1 cellular context compared by ENCODE assay signal in the genomic region with DNA sequence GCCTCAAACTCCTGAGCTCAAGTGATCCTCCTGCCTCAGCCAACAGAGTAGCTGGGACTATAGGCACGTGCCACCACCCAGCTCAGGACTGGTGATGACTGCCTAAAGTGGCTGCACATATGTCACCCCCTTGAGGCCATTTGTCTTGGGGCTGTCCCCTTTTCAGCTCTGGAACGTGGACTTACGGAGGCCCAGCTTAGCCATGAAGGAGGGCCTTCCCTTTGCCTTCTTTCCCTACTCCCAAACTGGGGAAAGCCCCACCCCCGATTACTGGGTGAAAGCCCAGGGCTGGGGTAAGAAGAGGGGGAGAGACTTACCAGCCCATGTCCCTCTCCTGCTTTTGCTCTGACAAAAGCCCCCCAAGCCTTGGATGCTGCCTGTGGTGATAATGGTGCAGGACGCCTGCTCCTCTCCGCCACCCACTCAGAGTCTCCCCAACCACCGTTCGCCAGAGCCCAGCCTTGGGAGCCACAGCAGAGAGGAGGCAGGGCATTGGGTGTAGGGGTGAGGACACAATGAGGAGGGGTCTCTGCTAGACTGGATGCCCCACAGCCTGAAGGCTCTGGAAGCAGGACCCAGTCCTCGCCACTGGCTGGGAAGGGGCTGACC.
TF ChIP-seq lines count a peak whose summit lies in the region.

No MANE protein-coding gene starts in this region.

TF ChIP-seq in H1, 55 proteins besides CTCF, POLR2A, EP300 and RAD21:
- TF ChIP-seq SRF (IDR thresholded peaks at IDR 0.05; ENCODE audit: low read depth, low read length) (no peak), SIN3A (conservative IDR thresholded peaks at IDR 0.05 in 1 of 2, IDR thresholded peaks at IDR 0.05 in 1 of 2; ENCODE audit: low read depth in 1 of 2, low read length in 2 of 2) (no peak), SIRT6 (IDR thresholded peaks at IDR 0.05; ENCODE audit: low read length) (no peak), TAF7 (optimal IDR thresholded peaks at IDR 0.05; ENCODE audit: borderline replicate concordance, low read depth, low read length) (no peak), TBP (IDR thresholded peaks at IDR 0.05; ENCODE audit: low read depth, low read length) (no peak), ASH2L (IDR thresholded peaks at IDR 0.05; ENCODE audit: low read length) (no peak)
